Comparison of ENCODE assay signal across 1 cellular context in genomic region chr10:13347235-13348156, GRCh38.
TF ChIP-seq lines count a peak whose summit lies in the region.

No MANE protein-coding gene starts in this region.

TF ChIP-seq in GM12878, 131 proteins besides CTCF, POLR2A, EP300 and RAD21 (continued from another document):
- no peak for TF ChIP-seq CEBPZ (IDR thresholded peaks at IDR 0.05; ENCODE audit: low read depth, low read length)
TF ChIP-seq in GM12878: peak in this region for 17.
